In the genomic region with DNA sequence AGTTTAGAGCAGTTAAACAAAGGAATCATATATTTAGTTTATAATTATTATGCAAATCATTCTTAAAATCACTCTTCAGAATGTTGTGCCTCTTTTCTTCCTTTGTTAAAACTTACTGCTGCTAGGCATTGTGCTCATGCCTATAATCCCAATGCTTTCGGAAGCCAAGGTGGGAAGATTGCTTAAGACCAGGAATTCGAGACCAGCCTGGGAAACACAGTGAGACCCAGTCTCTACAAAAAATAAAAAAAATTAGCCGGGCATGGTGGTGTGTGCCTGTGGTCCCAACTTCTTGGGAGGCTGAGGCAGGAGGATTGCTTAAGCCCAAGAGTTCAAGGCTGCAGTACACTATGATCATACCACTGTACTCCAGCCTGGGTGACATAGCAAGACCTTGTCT, we compare ENCODE assay signal across 31 cellular contexts.
"Had no signal": no experiment of that assay in that cellular context is flagged by ENCODE, and none has a peak within 500 bp of the region (broad histone marks: within the 10 kb centered on the region; RNA-seq: fewer than 3 reads in every experiment).

No MANE protein-coding gene starts in this region.

- H3K27ac Mint-ChIP-seq: activated CD4-positive, alpha-beta T cell treated with anti-CD3 and anti-CD28 coated beads for 36 hours; activated CD4-positive, alpha-beta T cell treated with anti-CD3 and anti-CD28 coated beads, Interleukin-2, amount 10 ng/mL, durations not matched to agents 7 days and 5 days; activated CD8-positive, alpha-beta T cell treated with anti-CD3 and anti-CD28 coated beads, Interleukin-2, amount 10 ng/mL, durations not matched to agents 7 days and 5 days; activated naive CD4-positive, alpha-beta T cell treated with anti-CD3 and anti-CD28 coated beads, Interleukin-2, amount 50 U/mL, for 24 hours; activated naive CD8-positive, alpha-beta T cell treated with anti-CD3 and anti-CD28 coated beads, Interleukin-2, amount 10 ng/mL, durations not matched to agents 7 days and 5 days; activated T-cell treated with anti-CD3 and anti-CD28 coated beads, Interleukin-2, amount 50 U/mL, for 24 hours; activated T-helper 2 cell treated with anti-CD3 and anti-CD28 coated beads, Interferon-gamma antibody, Interleukin-2, Interleukin-4, amounts not matched to agents 10 μg/mL and 5 μg/mL and 100 μg/mL, durations not matched to agents 14 hours and 24 hours and 36 hours had no signal

- ATAC-seq: activated CD4-positive, alpha-beta T cell treated with anti-CD3 and anti-CD28 coated beads for 36 hours; activated CD4-positive, CD25-positive, alpha-beta regulatory T cell treated with anti-CD3 and anti-CD28 coated beads, Interleukin-2, amount 50 U/mL, for 24 hours; activated CD8-positive, alpha-beta T cell treated with anti-CD3 and anti-CD28 coated beads, Interleukin-2, amount 10 ng/mL, durations not matched to agents 7 days and 5 days had no signal

- H3K36me3 ChIP-seq: ascending aorta, cardiac muscle cell, MG63, SJCRH30 had no signal

- H3K36me3 Mint-ChIP-seq: activated naive CD4-positive, alpha-beta T cell treated with anti-CD3 and anti-CD28 coated beads, Interleukin-2, amount 50 U/mL, for 24 hours; activated naive CD8-positive, alpha-beta T cell treated with anti-CD3 and anti-CD28 coated beads, Interleukin-2, amount 10 ng/mL, durations not matched to agents 7 days and 5 days had no signal

- H3K4me3 Mint-ChIP-seq: activated CD4-positive, alpha-beta T cell treated with anti-CD3 and anti-CD28 coated beads for 36 hours; activated CD4-positive, alpha-beta T cell treated with anti-CD3 and anti-CD28 coated beads, Interleukin-2, amount 10 ng/mL, durations not matched to agents 7 days and 5 days; activated CD8-positive, alpha-beta T cell treated with anti-CD3 and anti-CD28 coated beads, Interleukin-2, amount 10 ng/mL, durations not matched to agents 7 days and 5 days; activated naive CD4-positive, alpha-beta T cell treated with anti-CD3 and anti-CD28 coated beads, Interleukin-2, amount 50 U/mL, for 24 hours; activated naive CD8-positive, alpha-beta T cell treated with anti-CD3 and anti-CD28 coated beads, Interleukin-2, amount 10 ng/mL, durations not matched to agents 7 days and 5 days; activated T-cell treated with anti-CD3 and anti-CD28 coated beads, Interleukin-2, amount 50 U/mL, for 24 hours; central memory CD8-positive, alpha-beta T cell had no signal

- H3K9me3 Mint-ChIP-seq: activated CD4-positive, alpha-beta T cell treated with anti-CD3 and anti-CD28 coated beads, Interleukin-2, amount 10 ng/mL, durations not matched to agents 7 days and 5 days; activated naive CD4-positive, alpha-beta T cell treated with anti-CD3 and anti-CD28 coated beads, Interleukin-2, amount 50 U/mL, for 24 hours; activated naive CD8-positive, alpha-beta T cell treated with anti-CD3 and anti-CD28 coated beads, Interleukin-2, amount 10 ng/mL, durations not matched to agents 7 days and 5 days; activated T-cell treated with anti-CD3 and anti-CD28 coated beads, Interleukin-2, amount 50 U/mL, for 24 hours; central memory CD8-positive, alpha-beta T cell had no signal

- H3K9me3 ChIP-seq: ascending aorta, MG63, SJCRH30 had no signal

- H3K27ac ChIP-seq: ascending aorta, cardiac muscle cell, SJCRH30, SK-N-MC had no signal

- DNase-seq: activated CD4-positive, alpha-beta T cell treated with anti-CD3 and anti-CD28 coated beads for 36 hours; activated CD4-positive, alpha-beta T cell treated with anti-CD3 and anti-CD28 coated beads, Interleukin-2, amount 10 ng/mL, durations not matched to agents 7 days and 5 days; activated CD4-positive, alpha-beta T cell treated with anti-CD3 and anti-CD28 coated beads, Interleukin-2, amount 50 U/mL, for 48 hours; activated CD8-positive, alpha-beta T cell treated with anti-CD3 and anti-CD28 coated beads, Interleukin-2, amount 10 ng/mL, durations not matched to agents 7 days and 5 days; activated gamma-delta T cell; activated naive CD4-positive, alpha-beta T cell treated with Interleukin-2 at 50 U/mL for 16 hours; activated naive CD8-positive, alpha-beta T cell treated with anti-CD3 and anti-CD28 coated beads, Interleukin-2, amount 10 ng/mL, durations not matched to agents 7 days and 5 days; activated T-cell treated with anti-CD3 and anti-CD28 coated beads, Interleukin-2, amount 50 U/mL, for 24 hours; amygdala; Kasumi-1; NCI-H1048; NCI-H1105 treated with DMSO at 0.1 percent for 48 hours; NCI-H1436; NCI-H1694; NCI-H1930; NCI-H2081 treated with DMSO at 0.1 percent for 48 hours; NCI-H226; NCI-H446 treated with DMSO at 0.1 percent for 48 hours; NCI-H524 treated with DMSO at 0.1 percent for 48 hours; NK-92 treated with Interleukin-12 subunit alpha and Interleukin-12 subunit beta, amount 100 ng/mL, for 24 hours; Right ventricle myocardium superior; SJCRH30; T1000 had no signal

- H3K4me1 Mint-ChIP-seq: activated CD4-positive, alpha-beta T cell treated with anti-CD3 and anti-CD28 coated beads for 36 hours; activated CD4-positive, alpha-beta T cell treated with anti-CD3 and anti-CD28 coated beads, Interleukin-2, amount 10 ng/mL, durations not matched to agents 7 days and 5 days; activated naive CD8-positive, alpha-beta T cell treated with anti-CD3 and anti-CD28 coated beads, Interleukin-2, amount 10 ng/mL, durations not matched to agents 7 days and 5 days had no signal

- H3K27me3 Mint-ChIP-seq: activated CD4-positive, alpha-beta T cell treated with anti-CD3 and anti-CD28 coated beads for 36 hours; activated CD4-positive, alpha-beta T cell treated with anti-CD3 and anti-CD28 coated beads, Interleukin-2, amount 10 ng/mL, durations not matched to agents 7 days and 5 days; activated naive CD4-positive, alpha-beta T cell treated with anti-CD3 and anti-CD28 coated beads, Interleukin-2, amount 50 U/mL, for 24 hours; activated naive CD8-positive, alpha-beta T cell treated with anti-CD3 and anti-CD28 coated beads, Interleukin-2, amount 10 ng/mL, durations not matched to agents 7 days and 5 days; activated T-cell treated with anti-CD3 and anti-CD28 coated beads, Interleukin-2, amount 50 U/mL, for 24 hours; central memory CD8-positive, alpha-beta T cell had no signal

- H3K4me3 ChIP-seq: ascending aorta, cardiac muscle cell, MG63, SJCRH30, SK-N-MC had no signal

- H3K27me3 ChIP-seq: ascending aorta, cardiac muscle cell, SJCRH30 had no signal

- H3K4me1 ChIP-seq: ascending aorta, SJCRH30 had no signal
